In genomic region chr12:31845613-31846321, GRCh38 we compare ENCODE assay signal across 30 cellular contexts.
"Had no signal": no experiment of that assay in that cellular context is flagged by ENCODE, and none has a peak within 500 bp of the region (broad histone marks: within the 10 kb centered on the region; RNA-seq: fewer than 3 reads in every experiment).

No MANE protein-coding gene starts in this region.

- H3K27ac Mint-ChIP-seq: activated B cell treated with CpG ODN at 0.5 μM for 24 hours; activated CD4-positive, alpha-beta T cell treated with anti-CD3 and anti-CD28 coated beads for 36 hours; activated T-helper 2 cell treated with anti-CD3 and anti-CD28 coated beads, Interferon-gamma antibody, Interleukin-2, Interleukin-4, amounts not matched to agents 10 μg/mL and 5 μg/mL and 100 μg/mL, durations not matched to agents 14 hours and 24 hours and 36 hours; dendritic cell treated with granulocyte-macrophage colony-stimulating factor and Interleukin-4, amounts not matched to agents 40 ng/mL and 50 ng/mL, for 4 days; stimulated activated effector memory CD8-positive, alpha-beta T cell treated with anti-CD3 and anti-CD28 coated beads, Interleukin-12 subunit alpha, Interleukin-12 subunit beta, amount 100 ng/mL, for 72 hours; T-helper 1 cell treated with Interleukin-12 subunit alpha and Interleukin-12 subunit beta and Interleukin-4 antibody, amounts not matched to agents 30 μg/mL and 1 μg/mL, for 36 hours had no signal

- H3K9me3 ChIP-seq: body of pancreas, right lobe of liver, vagina had no signal

- H3K36me3 Mint-ChIP-seq: stimulated activated effector memory CD8-positive, alpha-beta T cell treated with anti-CD3 and anti-CD28 coated beads, Interleukin-12 subunit alpha, Interleukin-12 subunit beta, amount 100 ng/mL, for 72 hours had no signal

- DNase-seq: activated B cell treated with CpG ODN at 0.5 μM for 24 hours; activated CD4-positive, alpha-beta T cell treated with anti-CD3 and anti-CD28 coated beads for 36 hours; activated CD4-positive, alpha-beta T cell treated with anti-CD3 and anti-CD28 coated beads, Interleukin-2, amount 50 U/mL, for 4 hours; activated CD8-positive, alpha-beta memory T cell treated with anti-CD3 and anti-CD28 coated beads for 24 hours; activated CD8-positive, alpha-beta memory T cell treated with anti-CD3 and anti-CD28 coated beads, Interleukin-2, amount 50 U/mL, for 4 hours; activated naive CD4-positive, alpha-beta T cell treated with Interleukin-2 at 50 U/mL for 16 hours; activated T-cell treated with anti-CD3 and anti-CD28 coated beads, Interleukin-2, amount 50 U/mL, for 4 hours; anterior cingulate cortex; body of pancreas; effector CD4-positive, alpha-beta T cell; gastrocnemius medialis; head of caudate nucleus; left colon; mesenchymal stem cell; naive B cell; occipital lobe; posterior cingulate gyrus; right lobe of liver; stimulated activated CD4-positive, alpha-beta T cell treated with anti-CD3 and anti-CD28 coated beads, Interleukin-2, amount 100 ng/mL, for 24 hours; stimulated activated naive CD8-positive, alpha-beta T cell treated with anti-CD3 and anti-CD28 coated beads, Interleukin-15, amount 100 ng/mL, for 72 hours; T1000; transverse colon had no signal

- H3K4me3 Mint-ChIP-seq: activated B cell treated with CpG ODN at 0.5 μM for 24 hours; activated CD4-positive, alpha-beta T cell treated with anti-CD3 and anti-CD28 coated beads for 36 hours; activated T-cell treated with anti-CD3 and anti-CD28 coated beads, Interleukin-2, amount 50 U/mL, for 4 hours; dendritic cell treated with granulocyte-macrophage colony-stimulating factor and Interleukin-4, amounts not matched to agents 40 ng/mL and 50 ng/mL, for 4 days; naive B cell; neural crest cell; stimulated activated effector memory CD8-positive, alpha-beta T cell treated with anti-CD3 and anti-CD28 coated beads, Interleukin-12 subunit alpha, Interleukin-12 subunit beta, amount 100 ng/mL, for 72 hours; stimulated activated naive CD8-positive, alpha-beta T cell treated with anti-CD3 and anti-CD28 coated beads, Interleukin-15, amount 100 ng/mL, for 72 hours; T-helper 1 cell treated with Interleukin-12 subunit alpha and Interleukin-12 subunit beta and Interleukin-4 antibody, amounts not matched to agents 30 μg/mL and 1 μg/mL, for 36 hours had no signal

- H3K4me1 Mint-ChIP-seq: activated CD4-positive, alpha-beta T cell treated with anti-CD3 and anti-CD28 coated beads for 36 hours; neural crest cell; stimulated activated effector memory CD8-positive, alpha-beta T cell treated with anti-CD3 and anti-CD28 coated beads, Interleukin-12 subunit alpha, Interleukin-12 subunit beta, amount 100 ng/mL, for 72 hours had no signal

- H3K27me3 Mint-ChIP-seq: activated B cell treated with CpG ODN at 0.5 μM for 24 hours; activated CD4-positive, alpha-beta T cell treated with anti-CD3 and anti-CD28 coated beads for 36 hours; dendritic cell treated with granulocyte-macrophage colony-stimulating factor and Interleukin-4, amounts not matched to agents 40 ng/mL and 50 ng/mL, for 4 days; naive B cell; stimulated activated naive CD8-positive, alpha-beta T cell treated with anti-CD3 and anti-CD28 coated beads, Interleukin-15, amount 100 ng/mL, for 72 hours had no signal

- H3K36me3 ChIP-seq: cardiac muscle cell, gastrocnemius medialis, right lobe of liver, transverse colon, vagina had no signal

- H3K27me3 ChIP-seq: body of pancreas, cardiac muscle cell, gastrocnemius medialis, right lobe of liver, transverse colon, vagina had no signal

- H3K4me3 ChIP-seq: body of pancreas, cardiac muscle cell, gastrocnemius medialis, right lobe of liver, skin epidermis, transverse colon, vagina had no signal

- H3K4me1 ChIP-seq: gastrocnemius medialis, transverse colon, vagina had no signal

- H3K27ac ChIP-seq: body of pancreas, cardiac muscle cell, gastrocnemius medialis, right lobe of liver, skin epidermis, transverse colon, vagina had no signal

- ATAC-seq: activated CD4-positive, alpha-beta T cell treated with anti-CD3 and anti-CD28 coated beads for 36 hours; activated T-cell treated with anti-CD3 and anti-CD28 coated beads, Interleukin-2, amount 50 U/mL, for 4 hours; gastrocnemius medialis; left colon; stimulated activated effector memory CD8-positive, alpha-beta T cell treated with anti-CD3 and anti-CD28 coated beads, Interleukin-12 subunit alpha, Interleukin-12 subunit beta, amount 100 ng/mL, for 72 hours; stimulated activated naive CD8-positive, alpha-beta T cell treated with anti-CD3 and anti-CD28 coated beads, Interleukin-15, amount 100 ng/mL, for 72 hours had no signal
